9 cellular contexts compared by ENCODE assay signal in the genomic region with DNA sequence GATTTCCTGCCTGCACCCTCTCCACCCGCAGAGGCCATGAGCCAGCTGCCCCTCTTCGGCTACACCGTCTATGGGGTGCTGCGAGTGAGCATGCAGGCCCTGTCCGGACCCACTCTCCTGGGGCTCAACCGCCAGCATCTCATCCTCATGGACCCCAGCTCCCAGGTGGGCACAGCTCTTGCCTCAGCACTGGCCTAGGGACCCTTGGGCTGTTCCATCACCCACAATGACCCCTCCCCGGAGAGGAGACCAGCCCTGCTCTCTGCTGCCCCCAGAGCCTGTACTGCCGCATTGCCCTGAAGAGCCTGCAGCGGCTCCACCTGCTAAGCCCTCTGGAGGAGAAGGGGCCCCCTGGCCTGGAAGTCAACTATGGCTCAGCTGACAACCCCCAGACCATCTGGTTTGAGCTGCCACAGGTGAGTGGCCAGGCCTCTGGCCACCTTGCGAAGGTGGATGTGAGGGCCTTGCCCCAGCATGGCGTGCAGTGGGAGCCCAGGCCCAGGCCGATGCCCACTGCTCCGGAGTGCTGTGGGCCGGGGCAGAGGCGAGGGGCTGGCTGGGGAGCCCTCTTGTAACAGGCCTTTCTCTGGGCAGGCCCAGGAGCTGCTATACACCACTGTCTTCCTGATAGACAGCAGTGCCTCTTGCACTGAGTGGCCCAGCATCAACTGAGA. TPM values are rescaled to one million over a fixed set of nuclear protein-coding genes. Genes with fewer than 3 reads are reported as not detected.
DNase-seq lines count a peak whose midpoint lies in the region; ATAC-seq and TF ChIP-seq lines count a peak whose summit lies in the region.
"Had no signal": no experiment of that assay in that cellular context is flagged by ENCODE, and none has a peak within 500 bp of the region (broad histone marks: within the 10 kb centered on the region; RNA-seq: fewer than 3 reads in every experiment).

No MANE protein-coding gene starts in this region.

- peaks cover 10% of the 10 kb centered on the region for H3K4me1 Mint-ChIP-seq in HFFc6 (ENCODE audit: low read depth)

- TF ChIP-seq POLR2A in testis (IDR thresholded peaks at IDR 0.05), result no peak

- H3K27ac Mint-ChIP-seq in HFFc6, result no peak overlapping the region

- 84 to 91% methylated on average over 11 to 15 of the region's 15 CpGs for WGBS in testis, 2 donors

- TF ChIP-seq CTCF in HFFc6 (IDR thresholded peaks at IDR 0.05), result peak; percentile 78
- peak; percentile 25 to 52 (median 48) for TF ChIP-seq CTCF in testis (IDR thresholded peaks at IDR 0.05)

- no peaks in the 10 kb centered on the region for H3K4me1 ChIP-seq in testis

- no peak overlapping the region for H3K4me3 ChIP-seq in testis

- intact Hi-C loops in left ventricle myocardium superior (cut with micrococcal nuclease), result no loop called here
- intact Hi-C loops in testis (cut with DNase I; ENCODE audit: low total_unique reads), result no loop called here

- H3K27me3 ChIP-seq in testis, result no peaks in the 10 kb centered on the region

- DNase-seq in D341Med (ENCODE audit: low spot score), result peak; percentile 90
- no peak for DNase-seq in HFFc6
- DNase-seq in activated CD4-positive, alpha-beta T cell treated with anti-CD3 and anti-CD28 coated beads, Interleukin-2, amount 50 U/mL, for 1 hour, result peak; percentile 14
- DNase-seq in left ventricle myocardium superior, result peak; percentile 29
- peak; percentile 40 for DNase-seq in testis
- DNase-seq in NCI-H510A (lab: John Stamatoyannopoulos, UW), result no peak

- H3K36me3 ChIP-seq in testis (ENCODE audit: low read depth, missing control alignments), result no peaks in the 10 kb centered on the region

- H3K27ac ChIP-seq in testis, result no peak overlapping the region

- no peaks in the 10 kb centered on the region for H3K9me3 ChIP-seq in testis

- peaks cover 4% of the 10 kb centered on the region; the same call in 1 of the 2 replicates for H3K27me3 Mint-ChIP-seq in HFFc6 (ENCODE audit: insufficient read depth)

- no peaks in the 10 kb centered on the region for H3K9me3 Mint-ChIP-seq in HFFc6

- H3K36me3 Mint-ChIP-seq in HFFc6 (ENCODE audit: low read depth), result no peaks in the 10 kb centered on the region

- peak; percentile 54 for ATAC-seq in left ventricle myocardium superior
- ATAC-seq in GM19395 (IDR thresholded peaks at IDR 0.05; ENCODE audit: unreplicated experiment), result no peak
- ATAC-seq in HG03342 (IDR thresholded peaks at IDR 0.05; ENCODE audit: unreplicated experiment), result no peak

- H3K4me3 Mint-ChIP-seq in HFFc6, result no peak overlapping the region

RNA-seq across cellular contexts. Expression of a gene that starts 7.3 kb away (rescaled TPM):
- total RNA-seq in HFFc6 (2021; fragmentation: NEBNext Ultra II Directional; extraction: Animal tissue kit (Norgen Biotek cat#: 25700)), result under 1 TPM in 1 of 6 experiments, not detected in 5; 0.09 TPM
- total RNA-seq in left ventricle myocardium superior (15.8 TPM), testis (1 to 10 TPM; 2.0 TPM)
- 1.9 TPM for polyA plus RNA-seq in testis (ENCODE audit: insufficient read depth, low read depth, low replicate concordance)
- total RNA-seq: RPMI7951 had no signal

RNA-seq across cellular contexts. Expression of a gene that starts 38.4 kb away (rescaled TPM):
- total RNA-seq in HFFc6 (2021; fragmentation: NEBNext Ultra II Directional; extraction: Animal tissue kit (Norgen Biotek cat#: 25700)), result under 1 TPM in 4 of 6 experiments, not detected in 2; 0.25 to 0.74 (median 0.41) TPM
- 48.2 TPM for total RNA-seq in left ventricle myocardium superior
- 100 to 1,000 TPM; 139 to 142 TPM for total RNA-seq in testis
- polyA plus RNA-seq in testis (ENCODE audit: insufficient read depth, low read depth, low replicate concordance), result 70.4 TPM
- total RNA-seq: RPMI7951 had no signal

RNA-seq across cellular contexts. Expression of a gene that starts 41.0 kb away (rescaled TPM):
- total RNA-seq in HFFc6 (2021; fragmentation: NEBNext Ultra II Directional; extraction: Animal tissue kit (Norgen Biotek cat#: 25700)), result 10 to 100 TPM; 18.7 to 22.6 (median 21.2) TPM
- total RNA-seq in left ventricle myocardium superior (14.3 TPM), testis (10 to 100 TPM; 81.4 to 99.6 TPM)
- polyA plus RNA-seq in testis (ENCODE audit: insufficient read depth, low read depth, low replicate concordance), result 60.0 TPM

RNA-seq across cellular contexts. Expression of a gene that starts 41.2 kb away (rescaled TPM):
- total RNA-seq in HFFc6 (2021; fragmentation: NEBNext Ultra II Directional; extraction: Animal tissue kit (Norgen Biotek cat#: 25700)), result 10 to 100 TPM; 68.4 to 81.5 (median 71.4) TPM
- 47.8 TPM for total RNA-seq in left ventricle myocardium superior
- 10 to 100 TPM; 86.9 to 95.9 TPM for total RNA-seq in testis
- 78.4 TPM for polyA plus RNA-seq in testis (ENCODE audit: insufficient read depth, low read depth, low replicate concordance)

Comparison
In these comparisons a context has a peak if more than half of its experiments do, and no peak if none do; other contexts are left out.
1. DNase-seq: peak in D341Med (single experiment), activated CD4-positive, alpha-beta T cell treated with anti-CD3 and anti-CD28 coated beads, Interleukin-2, amount 50 U/mL, for 1 hour (single experiment), left ventricle myocardium superior (single experiment) and testis (single experiment); none in HFFc6 (single experiment) and NCI-H510A (single experiment).
2. RNA of a gene that starts 38.4 kb away (total RNA-seq): 139 to 142 TPM in testis and 48.2 TPM in left ventricle myocardium superior (single experiment); 0.25 to 0.74 TPM in HFFc6; every median in the first group is over 10 times any median in the second.